ENCODE assay signal across 26 cellular contexts in genomic region chr18:22489694-22490093, GRCh38.
A peak's percentile ranks its signal among the peaks of the same experiment; 100 is the strongest.
DNase-seq lines count a peak whose midpoint lies in the region; ATAC-seq and TF ChIP-seq lines count a peak whose summit lies in the region.
"Had no signal": no experiment of that assay in that cellular context is flagged by ENCODE, and none has a peak within 500 bp of the region (broad histone marks: within the 10 kb centered on the region; RNA-seq: fewer than 3 reads in every experiment).

No MANE protein-coding gene starts in this region.

- TF ChIP-seq CTCF in PC-3 (conservative IDR thresholded peaks at IDR 0.05; ENCODE audit: low read depth, low read length) (no peak), fibroblast of the aortic adventitia (IDR thresholded peaks at IDR 0.05; ENCODE audit: insufficient read depth, low read length) (no peak), ascending aorta (IDR thresholded peaks at IDR 0.05) (no peak)

- H3K36me3 ChIP-seq in PC-3 (ENCODE audit: low read depth, low read length) (no peaks in the 10 kb centered on the region), mucosa of rectum (ENCODE audit: control insufficient read depth in 2 of 2, insufficient read depth in 2 of 2, low read length in 2 of 2) (no peaks in the 10 kb centered on the region), ascending aorta (no peaks in the 10 kb centered on the region)
- H3K36me3 ChIP-seq: neutrophil, right atrium auricular region, WERI-Rb-1 had no signal

- no peaks in the 10 kb centered on the region for H3K36me3 Mint-ChIP-seq in activated CD4-positive, alpha-beta T cell treated with anti-CD3 and anti-CD28 coated beads for 36 hours (ENCODE audit: low read depth)
- H3K36me3 Mint-ChIP-seq in activated T-cell treated with anti-CD3 and anti-CD28 coated beads, Interleukin-2, amount 50 U/mL, for 72 hours (ENCODE audit: insufficient read depth in 2 of 2) = peaks cover 0 to 2% of the 10 kb centered on the region in 2 donors
- H3K36me3 Mint-ChIP-seq in stimulated activated effector memory CD8-positive, alpha-beta T cell treated with anti-CD3 and anti-CD28 coated beads, Interleukin-12 subunit alpha, Interleukin-12 subunit beta, amount 100 ng/mL, for 72 hours = no peaks in the 10 kb centered on the region
- H3K36me3 Mint-ChIP-seq: activated CD4-positive, alpha-beta memory T cell treated with anti-CD3 and anti-CD28 coated beads for 36 hours; CD4-positive, CD25-positive, alpha-beta regulatory T cell had no signal

- H3K4me1 ChIP-seq in PC-3 (ENCODE audit: insufficient read depth, low read length) (peaks cover 22% of the 10 kb centered on the region), mucosa of rectum (ENCODE audit: control insufficient read depth in 2 of 2, insufficient read depth in 2 of 2, low read length in 2 of 2) (peaks cover 0 to 5% of the 10 kb centered on the region in 2 donors), ascending aorta (peaks cover 0 to 19% of the 10 kb centered on the region in 2 donors)

- no peak overlapping the region for H3K4me2 ChIP-seq in PC-3 (ENCODE audit: low read length)

- no peaks in the 10 kb centered on the region for H3K79me2 ChIP-seq in PC-3 (ENCODE audit: low read length)

- H2AFZ ChIP-seq in PC-3 (ENCODE audit: low read length) = no peak overlapping the region

- H3K9me3 ChIP-seq in PC-3 (ENCODE audit: low read length) = no peaks in the 10 kb centered on the region
- no peaks in the 10 kb centered on the region for H3K9me3 ChIP-seq in mucosa of rectum (ENCODE audit: control insufficient read depth in 2 of 2, low read length in 2 of 2)
- no peaks in the 10 kb centered on the region for H3K9me3 ChIP-seq in ascending aorta
- H3K9me3 ChIP-seq: neutrophil, right atrium auricular region had no signal

- DNase-seq in EH (ENCODE audit: low read depth) (peak; percentile 54), PC-3 (peak; percentile 46), fibroblast of the aortic adventitia (ENCODE audit: low read depth) (peak; percentile 51), ascending aorta (ENCODE audit: low spot score in 2 of 2) (no peak)
- DNase-seq in activated CD4-positive, alpha-beta T cell treated with anti-CD3 and anti-CD28 coated beads for 36 hours = no peak
- no peak for DNase-seq in activated T-cell treated with anti-CD3 and anti-CD28 coated beads, Interleukin-2, amount 50 U/mL, for 72 hours
- no peak for DNase-seq in stimulated activated effector memory CD8-positive, alpha-beta T cell treated with anti-CD3 and anti-CD28 coated beads, Interleukin-12 subunit alpha, Interleukin-12 subunit beta, amount 100 ng/mL, for 72 hours (ENCODE audit: low spot score in 2 of 2)
- DNase-seq: activated CD4-positive, alpha-beta memory T cell treated with anti-CD3 and anti-CD28 coated beads for 36 hours; activated naive CD4-positive, alpha-beta T cell treated with anti-CD3 and anti-CD28 coated beads for 36 hours; activated T-cell treated with anti-CD3 and anti-CD28 coated beads, Interleukin-2, amount 50 U/mL, for 1 hour; aorta; CD4-positive, CD25-positive, alpha-beta regulatory T cell; cerebellar nuclear complex; DMS79 treated with DMSO at 0.1 percent for 48 hours; effector CD8-positive, alpha-beta T cell; islet precursor cell; NCI-H1417; NCI-H2107; NCI-H526 treated with DMSO at 0.1 percent for 48 hours; SIG-M5; stimulated activated CD4-positive, alpha-beta T cell treated with anti-CD3 and anti-CD28 coated beads, Interleukin-15, amount 100 ng/mL, for 24 hours; T-helper 1 cell; WERI-Rb-1 had no signal

- no peaks in the 10 kb centered on the region for H3K9me2 ChIP-seq in PC-3 (replicated peaks; ENCODE audit: low read length)

- no peaks in the 10 kb centered on the region for H4K20me1 ChIP-seq in PC-3 (ENCODE audit: low read length)

- H3K4me1 Mint-ChIP-seq in activated CD4-positive, alpha-beta T cell treated with anti-CD3 and anti-CD28 coated beads for 36 hours = no peaks in the 10 kb centered on the region
- H3K4me1 Mint-ChIP-seq in activated T-cell treated with anti-CD3 and anti-CD28 coated beads, Interleukin-2, amount 50 U/mL, for 72 hours (ENCODE audit: low read depth) = no peaks in the 10 kb centered on the region
- H3K4me1 Mint-ChIP-seq in stimulated activated effector memory CD8-positive, alpha-beta T cell treated with anti-CD3 and anti-CD28 coated beads, Interleukin-12 subunit alpha, Interleukin-12 subunit beta, amount 100 ng/mL, for 72 hours = no peaks in the 10 kb centered on the region
- H3K4me1 Mint-ChIP-seq: CD4-positive, CD25-positive, alpha-beta regulatory T cell had no signal

- H3K9ac ChIP-seq in PC-3 (ENCODE audit: low read length) = no peak overlapping the region
- no peak overlapping the region for H3K9ac ChIP-seq in mucosa of rectum (ENCODE audit: low read depth in 1 of 2, low read length in 2 of 2)

- intact Hi-C loops in PC-3 (cut with micrococcal nuclease) = no loop called here
- intact Hi-C loops in ascending aorta (cut with DNase I) = loop anchor here (1.0 to 5.0 kb wide), 3 partner anchors 19 to 68 kb away; no protein-coding TSS in a partner anchor
- intact Hi-C loops in activated CD4-positive, alpha-beta T cell treated with anti-CD3 and anti-CD28 coated beads for 36 hours (cut with DNase I, micrococcal nuclease) = no loop called here

- no peak overlapping the region for H3K27ac ChIP-seq in PC-3 (ENCODE audit: low read length)
- H3K27ac ChIP-seq in mucosa of rectum (ENCODE audit: low read depth in 2 of 2, low read length in 2 of 2) = peak overlapping the region; percentile 40 to 42
- peak overlapping the region in 1 of 2 donors; percentile 54 for H3K27ac ChIP-seq in ascending aorta
- H3K27ac ChIP-seq: neutrophil, WERI-Rb-1 had no signal

- H3K27me3 ChIP-seq in PC-3 (ENCODE audit: low read length) (no peaks in the 10 kb centered on the region), mucosa of rectum (ENCODE audit: control insufficient read depth in 2 of 2, insufficient read depth in 2 of 2, low read length in 2 of 2) (no peaks in the 10 kb centered on the region), ascending aorta (no peaks in the 10 kb centered on the region)
- H3K27me3 ChIP-seq: neutrophil, right atrium auricular region had no signal

- H3K9me3 Mint-ChIP-seq in activated CD4-positive, alpha-beta T cell treated with anti-CD3 and anti-CD28 coated beads for 36 hours (ENCODE audit: low read depth) = no peaks in the 10 kb centered on the region
- H3K9me3 Mint-ChIP-seq in activated T-cell treated with anti-CD3 and anti-CD28 coated beads, Interleukin-2, amount 50 U/mL, for 72 hours = peaks cover 0 to 2% of the 10 kb centered on the region in 2 donors
- no peaks in the 10 kb centered on the region for H3K9me3 Mint-ChIP-seq in stimulated activated effector memory CD8-positive, alpha-beta T cell treated with anti-CD3 and anti-CD28 coated beads, Interleukin-12 subunit alpha, Interleukin-12 subunit beta, amount 100 ng/mL, for 72 hours
- H3K9me3 Mint-ChIP-seq: activated CD4-positive, alpha-beta memory T cell treated with anti-CD3 and anti-CD28 coated beads for 36 hours; activated naive CD4-positive, alpha-beta T cell treated with anti-CD3 and anti-CD28 coated beads for 36 hours had no signal

- H3K27ac Mint-ChIP-seq in activated CD4-positive, alpha-beta T cell treated with anti-CD3 and anti-CD28 coated beads for 36 hours = no peak overlapping the region
- H3K27ac Mint-ChIP-seq in activated T-cell treated with anti-CD3 and anti-CD28 coated beads, Interleukin-2, amount 50 U/mL, for 72 hours = no peak overlapping the region
- H3K27ac Mint-ChIP-seq in stimulated activated effector memory CD8-positive, alpha-beta T cell treated with anti-CD3 and anti-CD28 coated beads, Interleukin-12 subunit alpha, Interleukin-12 subunit beta, amount 100 ng/mL, for 72 hours = no peak overlapping the region
- H3K27ac Mint-ChIP-seq: activated CD4-positive, alpha-beta memory T cell treated with anti-CD3 and anti-CD28 coated beads for 36 hours; activated naive CD4-positive, alpha-beta T cell treated with anti-CD3 and anti-CD28 coated beads for 36 hours; CD4-positive, CD25-positive, alpha-beta regulatory T cell had no signal

- CTCF ChIA-PET in PC-3 (lab: Charles Lee) = no interaction called here
- CTCF ChIA-PET in activated CD4-positive, alpha-beta T cell treated with anti-CD3 and anti-CD28 coated beads for 36 hours (lab: Charles Lee) = no interaction called here

- H3F3A ChIP-seq in PC-3 (ENCODE audit: low read length, unreplicated experiment) = no peaks in the 10 kb centered on the region

- peaks cover 2% of the 10 kb centered on the region for H3K27me3 Mint-ChIP-seq in activated CD4-positive, alpha-beta T cell treated with anti-CD3 and anti-CD28 coated beads for 36 hours
- no peaks in the 10 kb centered on the region for H3K27me3 Mint-ChIP-seq in activated T-cell treated with anti-CD3 and anti-CD28 coated beads, Interleukin-2, amount 50 U/mL, for 72 hours (ENCODE audit: low read depth)
- H3K27me3 Mint-ChIP-seq: activated CD4-positive, alpha-beta memory T cell treated with anti-CD3 and anti-CD28 coated beads for 36 hours; CD4-positive, CD25-positive, alpha-beta regulatory T cell had no signal

- BruUV-seq in PC-3 (replicated peaks; lab: Mats Ljungman, UMichigan) = no TSS peak

- H3K4me3 Mint-ChIP-seq in activated CD4-positive, alpha-beta T cell treated with anti-CD3 and anti-CD28 coated beads for 36 hours = no peak overlapping the region
- H3K4me3 Mint-ChIP-seq in activated T-cell treated with anti-CD3 and anti-CD28 coated beads, Interleukin-2, amount 50 U/mL, for 72 hours = no peak overlapping the region
- no peak overlapping the region for H3K4me3 Mint-ChIP-seq in stimulated activated effector memory CD8-positive, alpha-beta T cell treated with anti-CD3 and anti-CD28 coated beads, Interleukin-12 subunit alpha, Interleukin-12 subunit beta, amount 100 ng/mL, for 72 hours
- H3K4me3 Mint-ChIP-seq: activated CD4-positive, alpha-beta memory T cell treated with anti-CD3 and anti-CD28 coated beads for 36 hours; activated naive CD4-positive, alpha-beta T cell treated with anti-CD3 and anti-CD28 coated beads for 36 hours; CD4-positive, CD25-positive, alpha-beta regulatory T cell had no signal

- H3K4me3 ChIP-seq in PC-3 (ENCODE audit: low read length) = no peak overlapping the region
- no peak overlapping the region for H3K4me3 ChIP-seq in fibroblast of the aortic adventitia (ENCODE audit: low read depth, low read length)
- no peak overlapping the region for H3K4me3 ChIP-seq in mucosa of rectum (ENCODE audit: low read length in 2 of 2)
- no peak overlapping the region for H3K4me3 ChIP-seq in ascending aorta
- H3K4me3 ChIP-seq: right atrium auricular region had no signal

- no peak for ATAC-seq in PC-3
- ATAC-seq in activated CD4-positive, alpha-beta T cell treated with anti-CD3 and anti-CD28 coated beads for 36 hours = no peak
- ATAC-seq in activated T-cell treated with anti-CD3 and anti-CD28 coated beads, Interleukin-2, amount 50 U/mL, for 72 hours (replicated peaks in 1 of 2) = no peak
- ATAC-seq in stimulated activated effector memory CD8-positive, alpha-beta T cell treated with anti-CD3 and anti-CD28 coated beads, Interleukin-12 subunit alpha, Interleukin-12 subunit beta, amount 100 ng/mL, for 72 hours = no peak

- POLR2A ChIA-PET in PC-3 (lab: Charles Lee; ENCODE audit: unreplicated experiment) = no interaction called here
- POLR2A ChIA-PET in activated CD4-positive, alpha-beta T cell treated with anti-CD3 and anti-CD28 coated beads for 36 hours (lab: Charles Lee) = no interaction called here

Comparison
In these comparisons a context has a peak if more than half of its experiments do, and no peak if none do; other contexts are left out.
1. DNase-seq: peak in EH (single experiment), PC-3 (single experiment) and fibroblast of the aortic adventitia (single experiment); none in ascending aorta (0 of 2), activated CD4-positive, alpha-beta T cell treated with anti-CD3 and anti-CD28 coated beads for 36 hours (single experiment), activated T-cell treated with anti-CD3 and anti-CD28 coated beads, Interleukin-2, amount 50 U/mL, for 72 hours (0 of 2) and stimulated activated effector memory CD8-positive, alpha-beta T cell treated with anti-CD3 and anti-CD28 coated beads, Interleukin-12 subunit alpha, Interleukin-12 subunit beta, amount 100 ng/mL, for 72 hours (0 of 2).